In the genomic region with DNA sequence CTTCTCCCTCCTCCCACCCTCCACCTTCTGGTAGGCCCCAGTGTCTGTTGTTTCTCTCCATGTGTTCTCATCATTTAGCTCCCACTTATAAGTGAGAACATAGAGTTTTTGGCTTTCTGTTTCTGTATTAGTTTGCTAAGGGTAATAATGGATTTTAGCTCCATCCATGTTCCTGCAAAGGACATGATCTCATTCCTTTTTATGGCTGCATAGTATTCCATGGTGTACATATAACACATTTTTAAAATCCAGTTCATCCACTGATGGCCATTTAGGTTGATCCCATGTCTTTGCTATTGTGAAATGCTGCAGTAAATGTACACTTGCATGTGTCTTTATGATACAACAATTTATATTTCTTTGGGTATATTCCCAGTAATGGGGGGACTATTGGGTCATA, we compare ENCODE assay signal across 8 cellular contexts.
"Had no signal": no experiment of that assay in that cellular context is flagged by ENCODE, and none has a peak within 500 bp of the region (broad histone marks: within the 10 kb centered on the region; RNA-seq: fewer than 3 reads in every experiment).

No MANE protein-coding gene starts in this region.

- DNase-seq: GDM1, GF-D8 had no signal

- ATAC-seq: GM12878 had no signal

- FAIRE-seq: G401.6, GM12878, GM12891, GM12892, GM18507, GM19239 had no signal

- H3K4me3 ChIP-seq: GM12878 had no signal
